10 cellular contexts compared by ENCODE assay signal in the genomic region with DNA sequence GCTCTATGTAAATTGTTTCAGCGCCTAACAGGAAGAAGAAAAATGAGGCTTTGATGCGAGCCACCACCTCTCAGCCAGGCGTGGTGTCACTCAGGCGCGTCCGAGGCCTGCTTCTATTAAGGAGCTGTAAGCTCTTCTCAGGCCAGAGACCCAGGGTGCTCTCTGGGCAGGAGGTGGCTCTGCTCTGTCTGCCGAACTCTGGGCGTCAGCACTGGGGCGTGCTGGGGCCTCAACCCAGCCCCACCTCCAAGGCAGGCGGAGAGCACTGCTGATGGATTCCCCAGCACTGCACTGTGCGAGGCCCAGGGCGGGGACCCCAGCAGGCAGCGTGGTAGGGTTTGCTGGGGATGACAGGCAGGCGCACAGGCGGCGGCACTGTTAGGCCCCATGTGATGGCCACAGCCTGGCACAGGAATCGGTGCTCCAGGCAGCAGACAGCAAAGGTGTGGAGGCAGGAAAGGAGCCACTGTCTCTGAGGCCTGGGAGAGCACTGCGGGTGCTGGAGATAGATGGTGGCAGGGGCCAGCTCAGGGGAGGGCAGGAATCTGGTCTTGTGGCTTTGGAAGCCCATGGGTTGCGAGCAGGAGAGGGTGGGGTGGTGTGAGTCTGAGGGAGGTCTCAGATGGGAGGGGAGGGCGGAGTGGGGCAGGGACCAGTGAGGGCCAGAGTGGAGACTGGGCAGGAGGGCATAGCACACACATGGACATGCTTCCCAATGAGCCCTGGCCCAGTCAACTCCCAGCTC.
DNase-seq lines count a peak whose midpoint lies in the region; ATAC-seq, FAIRE-seq and TF ChIP-seq lines count a peak whose summit lies in the region.
"Had no signal": no experiment of that assay in that cellular context is flagged by ENCODE, and none has a peak within 500 bp of the region (broad histone marks: within the 10 kb centered on the region; RNA-seq: fewer than 3 reads in every experiment).

No MANE protein-coding gene starts in this region.

- DNase-seq in CD4-positive, alpha-beta T cell, result no peak
- DNase-seq in NAMALWA (ENCODE audit: low spot score), result peak; percentile 80
- peak; percentile 72 for DNase-seq in kidney
- no peak for DNase-seq in dermis blood vessel endothelial cell
- DNase-seq in putamen (ENCODE audit: low spot score), result no peak
- DNase-seq in activated gamma-delta T cell treated with Interleukin-2 at 50 U/mL for 16 hours, result no peak
- DNase-seq: COR-L47 had no signal

- no peaks in the 10 kb centered on the region for H3K36me3 Mint-ChIP-seq in CD4-positive, alpha-beta T cell (ENCODE audit: low read depth)

- POLR2A ChIA-PET in CD4-positive, alpha-beta T cell (lab: Charles Lee), result interaction anchor here (1.2 kb wide), 1 partner anchor 26 kb away, joined by 3 read pairs; no protein-coding TSS in a partner anchor

- H3K9me3 ChIP-seq in CD4-positive, alpha-beta T cell (ENCODE audit: control insufficient read depth, low read length), result no peaks in the 10 kb centered on the region
- H3K9me3 ChIP-seq in kidney (ENCODE audit: control insufficient read depth in 1 of 2, low read length in 2 of 2), result no peaks in the 10 kb centered on the region

- CTCF ChIA-PET in CD4-positive, alpha-beta T cell (lab: Charles Lee), result no interaction called here

- peaks cover 4 to 30% of the 10 kb centered on the region in 2 donors for H3K4me1 ChIP-seq in kidney (ENCODE audit: control insufficient read depth in 1 of 2, insufficient read depth in 1 of 2, low read depth in 1 of 2, low read length in 2 of 2)

- no peaks in the 10 kb centered on the region for H3K27me3 ChIP-seq in CD4-positive, alpha-beta T cell (ENCODE audit: control insufficient read depth, insufficient read depth, low read length)

- H3K4me1 Mint-ChIP-seq in CD4-positive, alpha-beta T cell (ENCODE audit: low read depth), result peaks cover 27% of the 10 kb centered on the region

- FAIRE-seq in kidney (lab: Jason Lieb, UNC), result no peak
- FAIRE-seq: colon had no signal

- TF ChIP-seq CTCF in CD4-positive, alpha-beta T cell (IDR thresholded peaks at IDR 0.05), result no peak
- no peak for TF ChIP-seq CTCF in kidney (IDR thresholded peaks at IDR 0.05; ENCODE audit: borderline replicate concordance, extremely low read depth, insufficient read depth)

- H3K9me3 Mint-ChIP-seq in CD4-positive, alpha-beta T cell, result no peaks in the 10 kb centered on the region

- intact Hi-C loops in CD4-positive, alpha-beta T cell (cut with DNase I, micrococcal nuclease), result loop anchor here in 1 of 2 experiments (1.0 kb wide), 1 partner anchor 14 kb away; no protein-coding TSS in a partner anchor
- intact Hi-C loops in kidney (cut with DNase I), result no loop called here

- ATAC-seq in CD4-positive, alpha-beta T cell (ENCODE audit: poor library complexity), result peak; percentile 63
- peak; percentile 48 for ATAC-seq in GM19467 (IDR thresholded peaks at IDR 0.05; ENCODE audit: unreplicated experiment)
- ATAC-seq in HG03571 (IDR thresholded peaks at IDR 0.05; ENCODE audit: unreplicated experiment), result no peak

- H3K36me3 ChIP-seq in kidney (ENCODE audit: control insufficient read depth in 1 of 2, insufficient read depth in 2 of 2, low read length in 2 of 2), result no peaks in the 10 kb centered on the region

- H3K27me3 Mint-ChIP-seq in CD4-positive, alpha-beta T cell, result no peaks in the 10 kb centered on the region

- H3K27ac Mint-ChIP-seq in CD4-positive, alpha-beta T cell, result peak overlapping the region; percentile 80

- H3K9ac ChIP-seq in kidney (ENCODE audit: low read length in 2 of 2), result no peak overlapping the region

- peak overlapping the region; percentile 48 for H3K4me3 Mint-ChIP-seq in CD4-positive, alpha-beta T cell

- no peak overlapping the region for H3K27ac ChIP-seq in CD4-positive, alpha-beta T cell (ENCODE audit: low read depth, low read length)
- H3K27ac ChIP-seq in kidney (ENCODE audit: low read depth in 2 of 2, low read length in 2 of 2), result no peak overlapping the region

- no peak overlapping the region for H3K4me3 ChIP-seq in kidney (ENCODE audit: low read length in 2 of 2)

Comparison
In these comparisons a context has a peak if more than half of its experiments do, and no peak if none do; other contexts are left out.
1. DNase-seq: peak in NAMALWA (single experiment) and kidney (single experiment); none in CD4-positive, alpha-beta T cell (0 of 10), dermis blood vessel endothelial cell (single experiment), putamen (single experiment) and activated gamma-delta T cell treated with Interleukin-2 at 50 U/mL for 16 hours (single experiment).